8 cellular contexts compared by ENCODE assay signal in the genomic region with DNA sequence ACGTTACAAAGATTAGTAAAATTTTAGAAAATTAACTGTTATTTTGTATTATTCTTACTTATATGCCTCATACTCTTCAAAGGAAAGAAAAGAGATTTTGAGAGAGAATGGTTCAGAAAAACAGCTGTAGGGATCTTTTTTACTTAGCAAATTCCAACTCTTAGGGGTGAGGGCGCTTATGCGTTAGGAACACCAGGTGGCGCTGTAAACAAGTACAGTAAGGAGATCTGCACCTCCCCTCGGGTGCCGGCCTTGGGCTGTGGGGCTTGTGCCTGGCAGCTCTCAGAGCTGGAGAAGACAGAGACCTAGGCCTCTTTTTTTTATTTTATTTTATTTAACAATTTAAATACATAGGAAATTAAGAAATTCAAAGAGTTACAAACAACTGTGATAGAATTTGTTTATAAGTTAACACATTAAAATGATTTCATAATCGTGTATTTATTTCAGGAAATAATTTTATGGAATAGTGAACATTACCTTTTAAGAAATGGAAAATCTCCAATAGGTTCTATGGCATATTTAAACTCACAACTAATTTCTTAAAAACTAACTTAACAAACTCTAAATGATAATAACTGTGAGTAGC. TPM values are rescaled to one million over a fixed set of nuclear protein-coding genes. Genes with fewer than 3 reads are reported as not detected.
DNase-seq lines count a peak whose midpoint lies in the region; ATAC-seq, FAIRE-seq and TF ChIP-seq lines count a peak whose summit lies in the region.

No MANE protein-coding gene starts in this region.

- TF ChIP-seq CTCF in Calu3 (IDR thresholded peaks at IDR 0.05; ENCODE audit: unreplicated experiment) = peak; percentile 86

- BruUV-seq in Calu3 (replicated peaks; lab: Mats Ljungman, UMichigan) = no TSS peak

- peaks cover 11% of the 10 kb centered on the region for H3K36me3 Mint-ChIP-seq in Calu3 (ENCODE audit: insufficient read depth, unreplicated experiment)

- intact Hi-C loops in Calu3 (cut with micrococcal nuclease; ENCODE audit: unreplicated experiment) = loop anchor here (1.0 to 10.0 kb wide), 5 partner anchors 37 to 452 kb away; a partner anchor contains a TSS

- DNase-seq in Calu3 (peak; percentile 87), HK-2 (ENCODE audit: unreplicated experiment) (peak; percentile 84), NOMO-1 (lab: John Stamatoyannopoulos, UW; ENCODE audit: unreplicated experiment in 2 of 2) (peak; percentile 63 to 69), mucosa of gallbladder (ENCODE audit: low spot score) (peak; percentile 69)
- DNase-seq in activated CD8-positive, alpha-beta memory T cell treated with anti-CD3 and anti-CD28 coated beads for 24 hours = peak; percentile 81
- peak; percentile 33 for DNase-seq in stimulated activated CD8-positive, alpha-beta memory T cell treated with anti-CD3 and anti-CD28 coated beads, Interleukin-7, amount 100 ng/mL, for 24 hours (ENCODE audit: low read depth)

- no peak overlapping the region for H3K4me3 Mint-ChIP-seq in Calu3 (ENCODE audit: low read depth, unreplicated experiment)

- H3K4me1 Mint-ChIP-seq in Calu3 (ENCODE audit: low read depth, unreplicated experiment) = peaks cover 42% of the 10 kb centered on the region

- peak; percentile 83 for ATAC-seq in GM19468 (IDR thresholded peaks at IDR 0.05; ENCODE audit: extremely low read depth, unreplicated experiment)

- no peaks in the 10 kb centered on the region for H3K27me3 Mint-ChIP-seq in Calu3 (ENCODE audit: unreplicated experiment)

- H3K27ac Mint-ChIP-seq in Calu3 (ENCODE audit: unreplicated experiment) = no peak overlapping the region

- FAIRE-seq in endometrium (lab: Jason Lieb, UNC) = peak; percentile 85

- CTCF ChIA-PET in Calu3 (lab: Charles Lee) = interaction anchor here (0.5 to 2.0 kb wide), 7 partner anchors 11 to 1400 kb away, joined by 3 to 12 read pairs (median 5); no protein-coding TSS in a partner anchor

- H3K9me3 Mint-ChIP-seq in Calu3 (ENCODE audit: low read depth, unreplicated experiment) = no peaks in the 10 kb centered on the region

RNA-seq across cellular contexts. Expression of a gene that starts 32.6 kb away (rescaled TPM):
- 18.6 and 19.1 TPM in 2 replicates for total RNA-seq in Calu3 (2022)
- total RNA-seq in mucosa of gallbladder = 5.0 TPM

RNA-seq across cellular contexts. Expression of a gene that starts 54.4 kb away (rescaled TPM):
- total RNA-seq in Calu3 (2022) (44.1 and 51.2 TPM in 2 replicates), mucosa of gallbladder (104 TPM)

Comparison
In these comparisons a context has a peak if more than half of its experiments do, and no peak if none do; other contexts are left out.
1. Peak in every context shown above with its lines: DNase-seq and ATAC-seq.
2. DNase-seq: peak in every context shown above with its lines; median percentile 87 in Calu3; 84 in HK-2; 81 in activated CD8-positive, alpha-beta memory T cell treated with anti-CD3 and anti-CD28 coated beads for 24 hours; 69 in mucosa of gallbladder; 66 in NOMO-1; 33 in stimulated activated CD8-positive, alpha-beta memory T cell treated with anti-CD3 and anti-CD28 coated beads, Interleukin-7, amount 100 ng/mL, for 24 hours.